11 cellular contexts compared by ENCODE assay signal in genomic region chr21:43868461-43868860, GRCh38. TPM values are rescaled to one million over a fixed set of nuclear protein-coding genes. Genes with fewer than 3 reads are reported as not detected.
DNase-seq lines count a peak whose midpoint lies in the region; ATAC-seq, FAIRE-seq and TF ChIP-seq lines count a peak whose summit lies in the region.
"Had no signal": no experiment of that assay in that cellular context is flagged by ENCODE, and none has a peak within 500 bp of the region (broad histone marks: within the 10 kb centered on the region; RNA-seq: fewer than 3 reads in every experiment).

No MANE protein-coding gene starts in this region.

- CTCF ChIA-PET in GM12878 (lab: Yijun Ruan, JAX): interaction anchor here (0.8 to 2.4 kb wide), 7 partner anchors 11 to 107 kb away, joined by 3 to 10 read pairs (median 5); no protein-coding TSS in a partner anchor

- FAIRE-seq in GM12878 (lab: Jason Lieb, UNC): no peak

- no peak overlapping the region for H3K27ac ChIP-seq in CD4-positive, CD25-positive, alpha-beta regulatory T cell (ENCODE audit: insufficient read depth, low read length, poor library complexity, severe bottlenecking)
- H3K27ac ChIP-seq in DND-41 (ENCODE audit: low read length) (no peak overlapping the region), GM12878 (ENCODE audit: control insufficient read depth, insufficient read depth) (no peak overlapping the region)

- POLR2A ChIA-PET in GM12878 (lab: Charles Lee): interaction anchor here (1.0 to 2.8 kb wide), 4 partner anchors 16 to 63 kb away, joined by 5 to 11 read pairs (median 5); no protein-coding TSS in a partner anchor

- RAD21 ChIA-PET in GM12878 (lab: Charles Lee; ENCODE audit: unreplicated experiment): interaction anchor here (0.6 to 1.6 kb wide), 8 partner anchors 8 to 107 kb away, joined by 3 to 7 read pairs (median 4); no protein-coding TSS in a partner anchor

- intact Hi-C loops in GM12878 (cut with micrococcal nuclease; ENCODE audit: unreplicated experiment): no loop called here

- H3K36me3 ChIP-seq in CD4-positive, CD25-positive, alpha-beta regulatory T cell (ENCODE audit: control insufficient read depth, insufficient read depth, low read length): peaks cover 27% of the 10 kb centered on the region
- peaks cover 57% of the 10 kb centered on the region for H3K36me3 ChIP-seq in DND-41 (ENCODE audit: insufficient read depth, low read length)
- peaks cover 8 to 15% of the 10 kb centered on the region in 2 experiments; a peak in 3 of 4 replicates for H3K36me3 ChIP-seq in GM12878 (ENCODE audit: control insufficient read depth in 2 of 2, insufficient read depth in 2 of 2, low read length in 1 of 2)

- H3K27me3 ChIP-seq in CD4-positive, CD25-positive, alpha-beta regulatory T cell (ENCODE audit: control insufficient read depth, insufficient read depth, low read length): no peaks in the 10 kb centered on the region
- H3K27me3 ChIP-seq in DND-41 (ENCODE audit: insufficient read depth, low read length, poor library complexity) (no peaks in the 10 kb centered on the region), GM12878 (replicated peaks in 1 of 2; ENCODE audit: control insufficient read depth in 2 of 2, insufficient read depth in 2 of 2, low read length in 1 of 2) (no peaks in the 10 kb centered on the region)

- TF ChIP-seq RAD21 in GM12878 (IDR thresholded peaks at IDR 0.05; ENCODE audit: insufficient read depth, low read depth, low read length): no peak

- H3K79me2 ChIP-seq in DND-41 (ENCODE audit: insufficient read depth, low read length) (peaks cover 81% of the 10 kb centered on the region), GM12878 (ENCODE audit: control insufficient read depth, insufficient read depth, low read length) (peaks cover 80% of the 10 kb centered on the region)

- in situ Hi-C loops in GM12878 (cut with MboI): no loop called here

- H3K4me3 ChIP-seq in CD4-positive, CD25-positive, alpha-beta regulatory T cell (ENCODE audit: low read depth, low read length): peak overlapping the region; percentile 16
- H3K4me3 ChIP-seq in DND-41 (ENCODE audit: low read depth in 1 of 2, low read length in 2 of 2) (no peak overlapping the region), GM12878 (peak overlapping the region; percentile 75)

- TF ChIP-seq CTCF in DND-41 (IDR thresholded peaks at IDR 0.05; ENCODE audit: borderline replicate concordance, extremely low read depth, low read length, poor library complexity, severe bottlenecking): no peak
- TF ChIP-seq CTCF in GM12878 (IDR thresholded peaks at IDR 0.05 in 2 of 3, conservative IDR thresholded peaks at IDR 0.05 in 1 of 3; ENCODE audit: control insufficient read depth in 2 of 3, extremely low read depth in 1 of 3, insufficient read depth in 1 of 3, low read depth in 3 of 3, low read length in 3 of 3): no peak

- H3K9ac ChIP-seq in DND-41 (ENCODE audit: low read depth, low read length) (no peak overlapping the region), GM12878 (ENCODE audit: control insufficient read depth, insufficient read depth, low read length) (0 out of 2 replicates have a peak overlapping the region, but pooled peaks have one; percentile 4)

- no peak for TF ChIP-seq POLR2A in GM12878 (IDR thresholded peaks at IDR 0.05; ENCODE audit: low read depth, low read length)

- SMC1A ChIA-PET in GM12878 (lab: Charles Lee; ENCODE audit: uncharacterized antibody, unreplicated experiment): interaction anchor here (0.7 to 2.4 kb wide), 9 partner anchors 12 to 94 kb away, joined by 3 to 13 read pairs (median 4); no protein-coding TSS in a partner anchor

- TF ChIP-seq EP300 in GM12878 (IDR thresholded peaks at IDR 0.05; ENCODE audit: borderline replicate concordance in 1 of 2, control insufficient read depth in 1 of 2, low read depth in 2 of 2, low read length in 2 of 2): no peak

- no peak overlapping the region for H2AFZ ChIP-seq in DND-41 (ENCODE audit: low read depth, low read length)
- no peak overlapping the region for H2AFZ ChIP-seq in GM12878 (ENCODE audit: control insufficient read depth, low read depth, low read length)

- peaks cover 26% of the 10 kb centered on the region for H3K36me3 Mint-ChIP-seq in CD4-positive, CD25-positive, alpha-beta regulatory T cell
- peaks cover 15% of the 10 kb centered on the region for H3K36me3 Mint-ChIP-seq in memory B cell

- no peaks in the 10 kb centered on the region for H3K9me3 ChIP-seq in CD4-positive, CD25-positive, alpha-beta regulatory T cell (ENCODE audit: control insufficient read depth in 2 of 2, low read length in 2 of 2)
- H3K9me3 ChIP-seq in DND-41 (ENCODE audit: insufficient read depth, low read length, severe bottlenecking) (no peaks in the 10 kb centered on the region), GM12878 (replicated peaks; ENCODE audit: control insufficient read depth, insufficient read depth, low read length) (no peaks in the 10 kb centered on the region; the same call in 2 of the 3 replicates)

- BruUV-seq in GM12878 (replicated peaks; lab: Mats Ljungman, UMichigan): no TSS peak

- H3K4me1 ChIP-seq in CD4-positive, CD25-positive, alpha-beta regulatory T cell (ENCODE audit: control insufficient read depth, insufficient read depth, low read length, poor library complexity, severe bottlenecking): peaks cover 44% of the 10 kb centered on the region
- peaks cover 22% of the 10 kb centered on the region for H3K4me1 ChIP-seq in DND-41 (ENCODE audit: insufficient read depth, low read length)
- H3K4me1 ChIP-seq in GM12878 (ENCODE audit: control insufficient read depth, insufficient read depth, low read length): peaks cover 17% of the 10 kb centered on the region

- H3K27me3 Mint-ChIP-seq in CD4-positive, CD25-positive, alpha-beta regulatory T cell: no peaks in the 10 kb centered on the region
- no peaks in the 10 kb centered on the region for H3K27me3 Mint-ChIP-seq in memory B cell

- no peak for ATAC-seq in CD4-positive, CD25-positive, alpha-beta regulatory T cell (ENCODE audit: low read depth in 2 of 2)
- no peak for ATAC-seq in DND-41 (ENCODE audit: insufficient read depth, low read depth)
- ATAC-seq in GM12878: no peak
- no peak for ATAC-seq in memory B cell (ENCODE audit: low read depth)

- H3K4me2 ChIP-seq in DND-41 (ENCODE audit: insufficient read depth, low read length): peak overlapping the region; percentile 2; the same call in 1 of the 2 replicates
- H3K4me2 ChIP-seq in GM12878 (ENCODE audit: control insufficient read depth, insufficient read depth): peak overlapping the region; percentile 52

- 89% methylated on average over 6 of the region's 6 CpGs for WGBS in GM12878 (ENCODE audit: insufficient coverage, insufficient replicate concordance, low lambda C conversion rate, missing lambda C conversion rate)

- H3K4me3 Mint-ChIP-seq in CD4-positive, CD25-positive, alpha-beta regulatory T cell: peak overlapping the region; percentile 34 to 95 (median 65)
- no peak overlapping the region for H3K4me3 Mint-ChIP-seq in memory B cell
- H3K4me3 Mint-ChIP-seq: CD14-positive monocyte had no signal

- DNase-seq in CD4-positive, CD25-positive, alpha-beta regulatory T cell: no peak
- DNase-seq in DND-41 (no peak), GM12878 (ENCODE audit: low read depth, low spot score) (no peak), memory B cell (ENCODE audit: low spot score in 2 of 2) (no peak), LoVo (ENCODE audit: low spot score) (no peak), NCI-H1436 treated with DMSO at 0.1 percent for 48 hours (lab: John Stamatoyannopoulos, UW) (no peak), superior temporal gyrus (ENCODE audit: extremely low spot score) (no peak)
- DNase-seq: NCI-H446 treated with DMSO at 0.1 percent for 48 hours, retina, SHP77 had no signal

- H4K20me1 ChIP-seq in DND-41 (ENCODE audit: insufficient read depth, low read length) (peaks cover 61% of the 10 kb centered on the region), GM12878 (ENCODE audit: control insufficient read depth, insufficient read depth) (peaks cover 3% of the 10 kb centered on the region; the same call in 1 of the 2 replicates)

- H3K27ac Mint-ChIP-seq in CD4-positive, CD25-positive, alpha-beta regulatory T cell: peak overlapping the region in 2 of 3 donors; percentile 20 to 95
- peak overlapping the region; percentile 82 for H3K27ac Mint-ChIP-seq in memory B cell

- H3K4me1 Mint-ChIP-seq in CD4-positive, CD25-positive, alpha-beta regulatory T cell: peaks cover 23 to 70% (median 54%) of the 10 kb centered on the region in 4 donors
- H3K4me1 Mint-ChIP-seq in memory B cell: peaks cover 31% of the 10 kb centered on the region

- no peaks in the 10 kb centered on the region for H3K9me3 Mint-ChIP-seq in CD4-positive, CD25-positive, alpha-beta regulatory T cell
- no peaks in the 10 kb centered on the region for H3K9me3 Mint-ChIP-seq in memory B cell

TF ChIP-seq in GM12878, 131 proteins besides CTCF, POLR2A, EP300 and RAD21:
- no peak for TF ChIP-seq CHD2 (IDR thresholded peaks at IDR 0.05; ENCODE audit: borderline replicate concordance, low read depth, low read length)
- TF ChIP-seq YBX1 (IDR thresholded peaks at IDR 0.05): no peak
- TF ChIP-seq TCF7 (IDR thresholded peaks at IDR 0.05; ENCODE audit: borderline replicate concordance): no peak
- no peak for TF ChIP-seq BCL11A (IDR thresholded peaks at IDR 0.05; ENCODE audit: low read depth, low read length)

RNA-seq across cellular contexts. Expression of gene AGPAT3, which starts 3.4 kb away (rescaled TPM):
- total RNA-seq in CD4-positive, CD25-positive, alpha-beta regulatory T cell: 67.8 TPM
- 10 to 100 TPM; 13.3 to 19.8 (median 17.4) TPM for polyA plus RNA-seq in CD4-positive, CD25-positive, alpha-beta regulatory T cell
- 212 and 233 TPM in 2 replicates for total RNA-seq in GM12878 (2013; cell fraction: nucleolus; rRNA removed)
- total RNA-seq in GM12878 (2014; rRNA removed): 46.9 and 47.8 TPM in 2 replicates
- total RNA-seq in GM12878 (2014; rRNA removed; fragmentation: Illumina TruSeq; extraction: Trizol): 26.1 and 28.2 TPM in 2 replicates
- total RNA-seq in GM12878 (2021): 89.5 and 110 TPM in 2 replicates
- 17.3 TPM for polyA plus RNA-seq in GM12878 (2011; ENCODE audit: low read depth)
- polyA plus RNA-seq in GM12878 (2011; rRNA removed): 27.6 and 47.8 TPM in 2 replicates
- polyA plus RNA-seq in GM12878 (2011; cell fraction: cytosol; rRNA removed): 59.2 and 60.5 TPM in 2 replicates
- 80.2 and 83.8 TPM in 2 replicates for polyA plus RNA-seq in GM12878 (2011; cell fraction: nucleus; rRNA removed)
- 36.8 and 49.6 TPM in 2 replicates for polyA plus RNA-seq in GM12878 (2012)
- 19.0 and 28.7 TPM in 2 replicates for polyA plus RNA-seq in GM12878 (2014; fragmentation: Illumina TruSeq; extraction: Trizol)
- polyA plus RNA-seq in GM12878 (2014; fragmentation: Nextera tagmentation; extraction: Ambion mirVana): 1 to 10 TPM; 1.2 to 3.7 TPM
- 50.0 and 53.6 TPM in 2 replicates for polyA plus RNA-seq in GM12878 (2014; rRNA removed)
- 10 to 100 TPM; 17.5 to 33.0 TPM for polyA plus RNA-seq in GM12878 (2016; fragmentation: Nextera tagmentation; extraction: Ambion mirVana)
- 62.2 and 76.5 TPM in 2 replicates for polyA minus RNA-seq in GM12878 (2011; rRNA and poly(A)+ RNA removed)
- 24.3 and 30.6 TPM in 2 replicates for polyA minus RNA-seq in GM12878 (2011; cell fraction: cytosol; rRNA and poly(A)+ RNA removed)
- polyA minus RNA-seq in GM12878 (2011; cell fraction: nucleus; rRNA and poly(A)+ RNA removed): 23.3 and 43.3 TPM in 2 replicates

Comparison
In these comparisons a context has a peak if more than half of its experiments do, and no peak if none do; other contexts are left out.
1. H3K4me3 ChIP-seq: peak in CD4-positive, CD25-positive, alpha-beta regulatory T cell (single experiment) and GM12878 (single experiment); none in DND-41 (0 of 2).